ENCODE assay signal across 8 cellular contexts in the genomic region with DNA sequence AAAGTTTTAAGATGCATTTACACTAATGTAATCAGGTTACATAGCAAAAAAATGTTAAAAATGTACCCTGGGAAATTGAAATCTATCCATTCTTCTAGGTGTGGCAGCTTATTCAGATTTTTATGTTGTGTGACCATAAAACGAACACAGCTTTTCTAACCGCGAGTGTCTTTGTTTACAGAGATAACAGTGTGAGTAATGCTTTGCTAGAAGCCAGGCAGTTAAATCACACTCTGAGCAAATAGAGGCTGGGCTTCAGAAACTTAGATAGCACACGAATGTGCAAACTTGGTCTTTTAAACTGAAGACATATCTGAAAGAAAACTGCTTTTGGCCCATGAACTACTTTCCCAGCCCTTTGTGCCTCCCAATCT.
A peak's percentile ranks its signal among the peaks of the same experiment; 100 is the strongest.
DNase-seq lines count a peak whose midpoint lies in the region; ATAC-seq and TF ChIP-seq lines count a peak whose summit lies in the region.

No MANE protein-coding gene starts in this region.

- DNase-seq in AG09319 (ENCODE audit: extremely low read depth, low read depth) (peak; percentile 67), HL-60 (ENCODE audit: low read depth in 1 of 2, low spot score in 1 of 2) (no peak), activated B cell treated with CpG ODN at 0.5 μM for 24 hours (no peak), cardiac muscle cell (ENCODE audit: low read depth in 1 of 2, low spot score in 1 of 2) (peak in 1 of 2 donors; percentile 68), NCI-H82 (lab: John Stamatoyannopoulos, UW) (no peak), SW 1271 (lab: John Stamatoyannopoulos, UW) (no peak)

- no peaks in the 10 kb centered on the region for H3K9me3 Mint-ChIP-seq in activated B cell treated with CpG ODN at 0.5 μM for 24 hours

- H3K27ac ChIP-seq in HL-60 (replicated peaks) (peak overlapping the region; percentile 68), cardiac muscle cell (peak overlapping the region; percentile 82)

- H3K4me1 ChIP-seq in cardiac muscle cell (ENCODE audit: low read depth), result peaks cover 60% of the 10 kb centered on the region
- H3K4me1 ChIP-seq in skeletal muscle satellite cell (ENCODE audit: control insufficient read depth, insufficient read depth, low read length), result peaks cover 77% of the 10 kb centered on the region

- CTCF ChIA-PET in activated B cell treated with CpG ODN at 0.5 μM for 24 hours (lab: Charles Lee), result interaction anchor here (1.0 kb wide), 1 partner anchor 13 kb away, joined by 3 read pairs; no protein-coding TSS in a partner anchor

- intact Hi-C loops in activated B cell treated with CpG ODN at 0.5 μM for 24 hours (cut with micrococcal nuclease), result loop anchor here (5.0 kb wide), 2 partner anchors 480 to 1045 kb away; a partner anchor contains a TSS

- H3K9me3 ChIP-seq in cardiac muscle cell (ENCODE audit: low read depth) (no peaks in the 10 kb centered on the region), skeletal muscle satellite cell (replicated peaks; ENCODE audit: low read length) (no peaks in the 10 kb centered on the region)

- H3K27ac Mint-ChIP-seq in activated B cell treated with CpG ODN at 0.5 μM for 24 hours, result peak overlapping the region; percentile 94

- no peaks in the 10 kb centered on the region for H3K27me3 Mint-ChIP-seq in activated B cell treated with CpG ODN at 0.5 μM for 24 hours

- ATAC-seq in activated B cell treated with CpG ODN at 0.5 μM for 24 hours (ENCODE audit: low read depth) (no peak), GM21737 (IDR thresholded peaks at IDR 0.05; ENCODE audit: unreplicated experiment) (no peak)

- H3K27me3 ChIP-seq in HL-60 (ENCODE audit: insufficient read depth, poor library complexity, severe bottlenecking) (no peaks in the 10 kb centered on the region), cardiac muscle cell (no peaks in the 10 kb centered on the region), skeletal muscle satellite cell (ENCODE audit: control insufficient read depth, insufficient read depth, low read length) (no peaks in the 10 kb centered on the region)

- no peak overlapping the region for H3K4me3 ChIP-seq in HL-60 (replicated peaks; ENCODE audit: insufficient read depth, low read length)
- H3K4me3 ChIP-seq in cardiac muscle cell, result no peak overlapping the region
- H3K4me3 ChIP-seq in skeletal muscle satellite cell (ENCODE audit: low read length), result peak overlapping the region; percentile 50

- H3K9ac ChIP-seq in skeletal muscle satellite cell (ENCODE audit: low read depth, low read length), result peak overlapping the region; percentile 87

- peaks cover 13% of the 10 kb centered on the region for H3K36me3 Mint-ChIP-seq in activated B cell treated with CpG ODN at 0.5 μM for 24 hours (ENCODE audit: low read depth)

- peaks cover 96% of the 10 kb centered on the region for H3K4me1 Mint-ChIP-seq in activated B cell treated with CpG ODN at 0.5 μM for 24 hours

- TF ChIP-seq CTCF in AG09319 (IDR thresholded peaks at IDR 0.05; ENCODE audit: low read depth, low read length), result no peak
- no peak for TF ChIP-seq CTCF in HL-60 (IDR thresholded peaks at IDR 0.05; ENCODE audit: insufficient read depth, low read length)
- no peak for TF ChIP-seq CTCF in activated B cell treated with CpG ODN at 0.5 μM for 24 hours (IDR thresholded peaks at IDR 0.05)
- TF ChIP-seq CTCF in cardiac muscle cell (IDR thresholded peaks at IDR 0.05; ENCODE audit: low read depth, low read length), result no peak

- peak overlapping the region; percentile 69 for H3K4me3 Mint-ChIP-seq in activated B cell treated with CpG ODN at 0.5 μM for 24 hours

- POLR2A ChIA-PET in activated B cell treated with CpG ODN at 0.5 μM for 24 hours (lab: Charles Lee), result interaction anchor here (0.5 to 11.2 kb wide), 7 partner anchors 8 to 660 kb away, joined by 3 to 198 read pairs (median 12); a partner anchor contains a TSS

- H3K36me3 ChIP-seq in cardiac muscle cell (no peaks in the 10 kb centered on the region), skeletal muscle satellite cell (ENCODE audit: insufficient read depth, low read length) (peaks cover 10% of the 10 kb centered on the region)

- peak overlapping the region; percentile 79 for H3K4me2 ChIP-seq in skeletal muscle satellite cell (ENCODE audit: low read length)
